In the genomic region with DNA sequence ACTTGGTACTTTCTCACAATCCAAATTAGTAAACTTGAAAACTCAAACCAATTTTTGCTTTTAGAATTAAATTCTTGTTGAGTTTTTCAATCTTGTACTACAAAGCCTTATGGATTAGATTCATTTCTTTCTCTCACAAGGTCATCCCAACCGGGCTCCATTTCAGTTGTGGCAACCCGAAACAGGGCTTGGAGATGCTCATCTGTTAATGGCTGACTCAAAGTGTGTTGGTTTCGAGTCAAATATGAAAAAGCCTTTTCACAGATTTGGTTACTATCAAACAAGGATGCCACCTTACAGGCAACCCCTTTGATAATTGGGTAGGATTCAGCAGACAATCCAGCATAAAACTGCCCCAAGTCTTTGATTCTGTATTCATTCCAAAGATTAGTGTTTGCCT, we compare ENCODE assay signal across 10 cellular contexts. TPM values are rescaled to one million over a fixed set of nuclear protein-coding genes. Genes with fewer than 3 reads are reported as not detected.
DNase-seq lines count a peak whose midpoint lies in the region; ATAC-seq and TF ChIP-seq lines count a peak whose summit lies in the region.
"Had no signal": no experiment of that assay in that cellular context is flagged by ENCODE, and none has a peak within 500 bp of the region (broad histone marks: within the 10 kb centered on the region; RNA-seq: fewer than 3 reads in every experiment).

No MANE protein-coding gene starts in this region.

- H3K9me3 ChIP-seq in HAP-1 (no peaks in the 10 kb centered on the region), ectodermal cell (ENCODE audit: control insufficient read depth, low read length) (no peaks in the 10 kb centered on the region), trophoblast cell (ENCODE audit: insufficient read depth, low read depth, low read length) (no peaks in the 10 kb centered on the region)

- H3K4me3 ChIP-seq in AG09309 (ENCODE audit: control insufficient read depth, low read depth, low read length) (peak overlapping the region; percentile 75), HAP-1 (peak overlapping the region; percentile 57), ectodermal cell (ENCODE audit: insufficient read depth, low read depth, low read length) (peak overlapping the region; percentile 96), trophoblast cell (ENCODE audit: low read depth, low read length) (no peak overlapping the region)

- no peak overlapping the region for H2BK120ac ChIP-seq in trophoblast cell (ENCODE audit: insufficient read depth, low read length, poor library complexity)

- no peaks in the 10 kb centered on the region for H3K27me3 ChIP-seq in HAP-1 (ENCODE audit: low read depth)
- H3K27me3 ChIP-seq in ectodermal cell (ENCODE audit: control insufficient read depth, insufficient read depth, low read length, poor library complexity, severe bottlenecking) = no peaks in the 10 kb centered on the region
- no peaks in the 10 kb centered on the region for H3K27me3 ChIP-seq in trophoblast cell (ENCODE audit: insufficient read depth, low read length)

- H3K27ac ChIP-seq in ectodermal cell (ENCODE audit: insufficient read depth, low read depth, low read length, poor library complexity, severe bottlenecking) (no peak overlapping the region), trophoblast cell (ENCODE audit: low read depth, low read length) (no peak overlapping the region)

- no peak overlapping the region for H2AFZ ChIP-seq in trophoblast cell (ENCODE audit: insufficient read depth, low read length, poor library complexity)

- H3K36me3 ChIP-seq in HAP-1 (replicated peaks) = peaks cover 17% of the 10 kb centered on the region
- peaks cover 5% of the 10 kb centered on the region for H3K36me3 ChIP-seq in ectodermal cell (ENCODE audit: control insufficient read depth, insufficient read depth, low read length)
- peaks cover 4 to 5% of the 10 kb centered on the region in 2 experiments for H3K36me3 ChIP-seq in trophoblast cell (ENCODE audit: control insufficient read depth in 1 of 2, insufficient read depth in 2 of 2, low read length in 2 of 2)

- TF ChIP-seq POLR2A in GM18505 (IDR thresholded peaks at IDR 0.05; ENCODE audit: borderline replicate concordance, extremely low read depth, insufficient read depth, insufficient read length) = no peak

- peak overlapping the region; percentile 43 for H3K4me2 ChIP-seq in trophoblast cell (ENCODE audit: low read length)

- H3K4me1 ChIP-seq in HAP-1 (peaks cover 18% of the 10 kb centered on the region), ectodermal cell (ENCODE audit: control insufficient read depth, insufficient read depth, low read length) (peaks cover 26% of the 10 kb centered on the region), trophoblast cell (ENCODE audit: control insufficient read depth in 1 of 2, insufficient read depth in 2 of 2, low read length in 2 of 2) (peaks cover 0 to 3% of the 10 kb centered on the region in 2 experiments)

- peak overlapping the region; percentile 83 for H3K4ac ChIP-seq in trophoblast cell (ENCODE audit: low read depth, low read length)

- DNase-seq in AG09309 (ENCODE audit: low read depth) (no peak), HAP-1 (ENCODE audit: low spot score in 2 of 2) (no peak), trophoblast cell (no peak), NCI-H1436 treated with DMSO at 0.1 percent for 48 hours (lab: John Stamatoyannopoulos, UW) (no peak), omental fat pad (ENCODE audit: low spot score) (no peak)
- no peak for DNase-seq in stimulated activated naive CD4-positive, alpha-beta T cell (lab: John Stamatoyannopoulos, UW)
- DNase-seq: HFFc6, NCI-H1930 had no signal

- no peak overlapping the region for H4K12ac ChIP-seq in trophoblast cell (ENCODE audit: low read depth, low read length)

- no peak overlapping the region for H2BK12ac ChIP-seq in trophoblast cell (ENCODE audit: low read length)

- no peak overlapping the region for H3K9ac ChIP-seq in trophoblast cell (ENCODE audit: low read length)

- H4K91ac ChIP-seq in trophoblast cell (ENCODE audit: low read depth, low read length) = no peak overlapping the region

- H3K23ac ChIP-seq in trophoblast cell (ENCODE audit: low read length) = no peak overlapping the region

- H3K79me2 ChIP-seq in trophoblast cell (ENCODE audit: control insufficient read depth, insufficient read depth, low read length, poor library complexity) = peaks cover 10% of the 10 kb centered on the region

- no peak overlapping the region for H3K14ac ChIP-seq in trophoblast cell (ENCODE audit: low read length)

- H2BK5ac ChIP-seq in trophoblast cell (ENCODE audit: low read depth, low read length, poor library complexity) = no peak overlapping the region

- WGBS in ectodermal cell, 2 experiments = 73 to 85% methylated on average over 3 of the region's 3 CpGs
- no CpG with 5 or more reads among the region's 3 CpGs for WGBS in trophoblast cell (ENCODE audit: extremely low coverage, insufficient coverage, insufficient read length)

- H3K79me1 ChIP-seq in trophoblast cell (ENCODE audit: low read length) = peaks cover 9% of the 10 kb centered on the region

- no peak overlapping the region for H3K18ac ChIP-seq in trophoblast cell (ENCODE audit: low read length)

- TF ChIP-seq CTCF in AG09309 (IDR thresholded peaks at IDR 0.05; ENCODE audit: control insufficient read depth, insufficient read depth, low read depth, low read length, missing control alignments) = no peak
- no peak for TF ChIP-seq CTCF in omental fat pad (IDR thresholded peaks at IDR 0.05)

- H4K8ac ChIP-seq in trophoblast cell (ENCODE audit: low read depth, low read length) = no peak overlapping the region

- in situ Hi-C loops in HAP-1 (cut with MboI; ENCODE audit: low sequenced_read_pairs) = no loop called here

- ATAC-seq in GM18505 (IDR thresholded peaks at IDR 0.05; ENCODE audit: unreplicated experiment) (no peak), omental fat pad (ENCODE audit: low FRiP score) (no peak)

- no peak overlapping the region for H2AK5ac ChIP-seq in trophoblast cell (ENCODE audit: low read length)

RNA-seq across cellular contexts. Expression of gene EPM2AIP1, which starts 1.8 kb away (rescaled TPM):
- polyA plus RNA-seq in ectodermal cell (2013, experiment 1 of 4) = 27.4 TPM
- polyA plus RNA-seq in ectodermal cell (2013, experiment 2 of 4) = 26.8 TPM
- polyA plus RNA-seq in ectodermal cell (2013, experiment 3 of 4) = 21.5 TPM
- polyA plus RNA-seq in ectodermal cell (2013, experiment 4 of 4) = 21.3 TPM
- polyA plus RNA-seq in trophoblast cell (2013) = 9.9 and 10.1 TPM in 2 replicates
- total RNA-seq in omental fat pad = 10 to 100 TPM in 2 of 4 donors, 1 to 10 TPM in 2; 9.6 to 14.3 (median 10.1) TPM

RNA-seq across cellular contexts. Expression of gene MLH1, which starts 2.2 kb away (rescaled TPM):
- 71.6 TPM for polyA plus RNA-seq in ectodermal cell (2013, experiment 1 of 4)
- 71.3 TPM for polyA plus RNA-seq in ectodermal cell (2013, experiment 2 of 4)
- polyA plus RNA-seq in ectodermal cell (2013, experiment 3 of 4) = 54.2 TPM
- polyA plus RNA-seq in ectodermal cell (2013, experiment 4 of 4) = 60.4 TPM
- 24.0 and 24.6 TPM in 2 replicates for polyA plus RNA-seq in trophoblast cell (2013)
- 10 to 100 TPM; 23.2 to 30.3 (median 28.6) TPM for total RNA-seq in omental fat pad

RNA-seq across cellular contexts. Expression of gene TRANK1, which starts 46.3 kb away (rescaled TPM):
- 7.4 TPM for polyA plus RNA-seq in ectodermal cell (2013, experiment 1 of 4)
- polyA plus RNA-seq in ectodermal cell (2013, experiment 2 of 4) = 9.9 TPM
- 7.4 TPM for polyA plus RNA-seq in ectodermal cell (2013, experiment 3 of 4)
- 9.2 TPM for polyA plus RNA-seq in ectodermal cell (2013, experiment 4 of 4)
- 0.49 TPM in 2 replicates for polyA plus RNA-seq in trophoblast cell (2013)
- total RNA-seq in omental fat pad = 10 to 100 TPM in 3 of 4 donors, 1 to 10 TPM in 1; 9.4 to 31.5 (median 14.6) TPM
